Comparison of ENCODE assay signal across 1 cellular context in the genomic region with DNA sequence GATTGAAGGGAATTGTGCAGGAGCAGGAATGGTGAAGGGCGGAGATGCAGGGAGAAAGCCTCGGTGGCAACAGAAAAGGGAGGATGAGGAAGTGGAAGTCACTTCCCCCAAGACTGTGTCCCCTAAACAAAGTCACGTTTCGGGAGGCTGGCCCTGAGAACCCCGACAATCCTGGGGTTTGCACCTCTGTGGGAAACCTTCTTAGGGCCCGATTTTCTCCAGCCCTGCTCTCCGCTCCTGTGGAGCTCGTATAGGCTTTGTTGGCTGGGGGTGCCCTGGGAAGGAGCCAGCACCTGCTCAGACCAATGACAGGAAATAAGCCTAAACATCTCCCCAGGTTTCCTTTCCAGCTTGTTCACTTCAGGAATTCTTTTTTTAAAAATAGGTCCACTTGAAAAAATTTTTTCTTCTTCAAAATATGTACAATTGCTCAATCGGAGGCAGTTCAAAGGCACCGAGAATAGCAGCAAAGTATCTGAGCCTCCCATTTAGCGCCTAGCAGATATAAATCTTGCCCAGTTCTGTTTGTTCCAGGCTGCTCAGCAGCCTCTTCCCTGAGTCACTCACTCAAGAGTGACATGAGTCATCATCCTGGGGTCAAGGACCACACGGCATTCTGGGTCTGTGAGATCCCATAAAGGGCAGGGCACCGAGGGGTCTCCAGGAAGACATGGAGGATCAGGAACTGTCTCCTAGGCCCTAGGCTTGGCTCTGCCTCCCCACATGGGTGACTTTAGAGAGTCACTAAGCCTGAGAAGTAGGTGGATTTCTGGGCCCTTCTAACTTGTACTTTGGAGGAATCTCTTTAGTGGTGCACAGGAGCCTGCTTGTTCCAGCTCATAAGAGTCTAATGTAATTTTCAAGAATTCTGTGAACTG.
A peak's percentile ranks its signal among the peaks of the same experiment; 100 is the strongest.
TF ChIP-seq lines count a peak whose summit lies in the region.

No MANE protein-coding gene starts in this region.

TF ChIP-seq in GM12878, 131 proteins besides CTCF, POLR2A, EP300 and RAD21:
- TF ChIP-seq SPI1 (IDR thresholded peaks at IDR 0.05; ENCODE audit: borderline replicate concordance, insufficient read depth, low read depth, low read length), result peak; percentile 80
- no peak for TF ChIP-seq NR2C2 (IDR thresholded peaks at IDR 0.05; ENCODE audit: borderline replicate concordance, control insufficient read depth, insufficient read length, low read depth)
- peak in 1 of 2 experiments; percentile 55; a peak in 1 of 4 replicates for TF ChIP-seq BHLHE40 (IDR thresholded peaks at IDR 0.05; ENCODE audit: borderline replicate concordance in 1 of 2, low read depth in 2 of 2, low read length in 1 of 2)
- TF ChIP-seq TBL1XR1 (IDR thresholded peaks at IDR 0.05; ENCODE audit: low read depth, low read length), result no peak
- TF ChIP-seq KLF5 (IDR thresholded peaks at IDR 0.05; ENCODE audit: partially characterized antibody), result no peak
